In the genomic region with DNA sequence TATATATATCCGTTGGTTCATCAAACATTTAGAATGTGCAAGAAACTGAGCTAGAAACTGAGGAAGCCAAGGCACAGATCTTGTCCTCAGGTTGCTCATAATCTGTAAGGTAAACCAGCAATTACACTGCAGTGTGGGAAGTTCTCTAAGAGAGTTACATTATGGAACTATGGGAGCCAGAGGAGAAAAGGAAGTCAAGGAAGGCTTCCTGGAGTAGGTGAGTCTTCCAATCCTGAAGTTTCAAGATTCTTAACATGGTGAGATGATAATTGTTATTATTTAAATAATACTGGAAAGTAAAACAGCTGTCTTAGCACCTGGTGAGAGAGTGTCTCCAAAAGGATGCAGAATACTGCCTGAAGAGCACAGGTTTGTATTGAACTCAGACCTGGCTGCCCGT, we compare ENCODE assay signal across 41 cellular contexts. TPM values are rescaled to one million over a fixed set of nuclear protein-coding genes. Genes with fewer than 3 reads are reported as not detected.
"Had no signal": no experiment of that assay in that cellular context is flagged by ENCODE, and none has a peak within 500 bp of the region (broad histone marks: within the 10 kb centered on the region; RNA-seq: fewer than 3 reads in every experiment).

No MANE protein-coding gene starts in this region.

- H3K36me3 ChIP-seq: adrenal gland, ascending aorta, brain microvascular endothelial cell, breast epithelium, cardiac muscle cell had no signal

- H3K9me3 ChIP-seq: adrenal gland, ascending aorta, body of pancreas, breast epithelium had no signal

- H3K27ac Mint-ChIP-seq: activated naive CD4-positive, alpha-beta T cell treated with anti-CD3 and anti-CD28 coated beads for 36 hours; activated naive CD4-positive, alpha-beta T cell treated with anti-CD3 and anti-CD28 coated beads, Interleukin-2, amount 10 ng/mL, durations not matched to agents 7 days and 5 days; activated naive CD4-positive, alpha-beta T cell treated with anti-CD3 and anti-CD28 coated beads, Interleukin-2, amount 50 U/mL, for 24 hours; activated naive CD4-positive, alpha-beta T cell treated with anti-CD3 and anti-CD28 coated beads, Interleukin-2, amount 50 U/mL, for 72 hours; activated naive CD8-positive, alpha-beta T cell; activated naive CD8-positive, alpha-beta T cell treated with anti-CD3 and anti-CD28 coated beads for 36 hours; activated naive CD8-positive, alpha-beta T cell treated with anti-CD3 and anti-CD28 coated beads, Interleukin-2, amount 10 ng/mL, durations not matched to agents 7 days and 5 days; activated naive CD8-positive, alpha-beta T cell treated with anti-CD3 and anti-CD28 coated beads, Interleukin-2, amount 50 U/mL, for 24 hours; activated T-cell treated with anti-CD3 and anti-CD28 coated beads, Interleukin-2, amount 50 U/mL, for 24 hours; activated T-cell treated with anti-CD3 and anti-CD28 coated beads, Interleukin-2, amount 50 U/mL, for 72 hours; activated T-helper 1 cell treated with anti-CD3 and anti-CD28 coated beads, Interleukin-12 subunit alpha, Interleukin-12 subunit beta, Interleukin-2, Interleukin-4 antibody, amounts not matched to agents 30 ng/mL and 10 ng/mL and 1 ng/mL, durations not matched to agents 14 hours and 24 hours and 36 hours; activated T-helper 17 cell treated with anti-CD3 and anti-CD28 coated beads, Interleukin-2, amount 50 U/mL, for 72 hours; activated T-helper 2 cell treated with anti-CD3 and anti-CD28 coated beads, Interferon-gamma antibody, Interleukin-2, Interleukin-4, amounts not matched to agents 10 μg/mL and 5 μg/mL and 100 μg/mL, durations not matched to agents 14 hours and 24 hours and 36 hours; brain had no signal

- H3K4me1 Mint-ChIP-seq: activated naive CD4-positive, alpha-beta T cell treated with anti-CD3 and anti-CD28 coated beads, Interleukin-2, amount 50 U/mL, for 24 hours; brain had no signal

- FAIRE-seq: astrocyte, bronchial epithelial cell had no signal

- H3K27ac ChIP-seq: adrenal gland, ascending aorta, body of pancreas, brain microvascular endothelial cell, breast epithelium, cardiac muscle cell had no signal

- DNase-seq: activated effector memory CD4-positive, alpha-beta T cell treated with anti-CD3 and anti-CD28 coated beads, Interleukin-2, amount 50 U/mL, for 16 hours; activated effector memory CD4-positive, alpha-beta T cell treated with Interleukin-2 at 50 U/mL for 16 hours; activated gamma-delta T cell; activated gamma-delta T cell treated with Interleukin-2 at 50 U/mL for 16 hours; activated naive CD4-positive, alpha-beta T cell; activated naive CD4-positive, alpha-beta T cell treated with anti-CD3 and anti-CD28 coated beads for 36 hours; activated naive CD4-positive, alpha-beta T cell treated with anti-CD3 and anti-CD28 coated beads, Interleukin-2, amount 10 ng/mL, durations not matched to agents 7 days and 5 days; activated naive CD4-positive, alpha-beta T cell treated with anti-CD3 and anti-CD28 coated beads, Interleukin-2, amount 50 U/mL, for 16 hours; activated naive CD4-positive, alpha-beta T cell treated with Interleukin-2 at 50 U/mL for 16 hours; activated naive CD8-positive, alpha-beta T cell treated with anti-CD3 and anti-CD28 coated beads for 36 hours; activated naive CD8-positive, alpha-beta T cell treated with anti-CD3 and anti-CD28 coated beads, Interleukin-2, amount 10 ng/mL, durations not matched to agents 7 days and 5 days; activated naive CD8-positive, alpha-beta T cell treated with anti-CD3 and anti-CD28 coated beads, Interleukin-2, amount 50 U/mL, for 24 hours; activated T-cell treated with anti-CD3 and anti-CD28 coated beads, Interleukin-2, amount 50 U/mL, for 1 hour; activated T-cell treated with anti-CD3 and anti-CD28 coated beads, Interleukin-2, amount 50 U/mL, for 24 hours; activated T-cell treated with anti-CD3 and anti-CD28 coated beads, Interleukin-2, amount 50 U/mL, for 4 hours; activated T-cell treated with anti-CD3 and anti-CD28 coated beads, Interleukin-2, amount 50 U/mL, for 48 hours; activated T-cell treated with anti-CD3 and anti-CD28 coated beads, Interleukin-2, amount 50 U/mL, for 72 hours; adrenal gland; amniotic stem cell; amygdala; anterior cingulate cortex; aorta; body of pancreas; brain microvascular endothelial cell; caudate nucleus; central memory CD4-positive, alpha-beta T cell; cerebellar nuclear complex had no signal

- H3K9me3 Mint-ChIP-seq: activated naive CD4-positive, alpha-beta T cell treated with anti-CD3 and anti-CD28 coated beads for 36 hours; activated naive CD4-positive, alpha-beta T cell treated with anti-CD3 and anti-CD28 coated beads, Interleukin-2, amount 10 ng/mL, durations not matched to agents 7 days and 5 days; activated naive CD4-positive, alpha-beta T cell treated with anti-CD3 and anti-CD28 coated beads, Interleukin-2, amount 50 U/mL, for 24 hours; activated naive CD4-positive, alpha-beta T cell treated with anti-CD3 and anti-CD28 coated beads, Interleukin-2, amount 50 U/mL, for 72 hours; activated naive CD8-positive, alpha-beta T cell treated with anti-CD3 and anti-CD28 coated beads for 36 hours; activated naive CD8-positive, alpha-beta T cell treated with anti-CD3 and anti-CD28 coated beads, Interleukin-2, amount 10 ng/mL, durations not matched to agents 7 days and 5 days; activated naive CD8-positive, alpha-beta T cell treated with anti-CD3 and anti-CD28 coated beads, Interleukin-2, amount 50 U/mL, for 24 hours; activated T-cell treated with anti-CD3 and anti-CD28 coated beads, Interleukin-2, amount 50 U/mL, for 24 hours; activated T-cell treated with anti-CD3 and anti-CD28 coated beads, Interleukin-2, amount 50 U/mL, for 4 hours; activated T-cell treated with anti-CD3 and anti-CD28 coated beads, Interleukin-2, amount 50 U/mL, for 72 hours; activated T-helper 1 cell treated with anti-CD3 and anti-CD28 coated beads, Interleukin-12 subunit alpha, Interleukin-12 subunit beta, Interleukin-2, Interleukin-4 antibody, amounts not matched to agents 30 ng/mL and 10 ng/mL and 1 ng/mL, durations not matched to agents 14 hours and 24 hours and 36 hours; activated T-helper 17 cell treated with anti-CD3 and anti-CD28 coated beads, Interleukin-2, amount 50 U/mL, for 72 hours; activated T-helper 2 cell treated with anti-CD3 and anti-CD28 coated beads, Interferon-gamma antibody, Interleukin-2, Interleukin-4, amounts not matched to agents 10 μg/mL and 5 μg/mL and 100 μg/mL, durations not matched to agents 14 hours and 24 hours and 36 hours; brain; central memory CD8-positive, alpha-beta T cell had no signal

- H3K27me3 ChIP-seq: adrenal gland, ascending aorta, body of pancreas, brain microvascular endothelial cell, breast epithelium, cardiac muscle cell had no signal

- H3K4me3 ChIP-seq: adrenal gland, ascending aorta, body of pancreas, breast epithelium, cardiac muscle cell had no signal

- ATAC-seq: activated naive CD4-positive, alpha-beta T cell treated with anti-CD3 and anti-CD28 coated beads, Interleukin-2, amount 50 U/mL, for 72 hours; activated naive CD8-positive, alpha-beta T cell treated with anti-CD3 and anti-CD28 coated beads, Interleukin-2, amount 50 U/mL, for 24 hours; activated T-cell treated with anti-CD3 and anti-CD28 coated beads, Interleukin-2, amount 50 U/mL, for 4 hours; activated T-cell treated with anti-CD3 and anti-CD28 coated beads, Interleukin-2, amount 50 U/mL, for 72 hours; activated T-helper 17 cell treated with anti-CD3 and anti-CD28 coated beads, Interleukin-2, amount 50 U/mL, for 72 hours; body of pancreas had no signal

- H3K36me3 Mint-ChIP-seq: activated naive CD4-positive, alpha-beta T cell treated with anti-CD3 and anti-CD28 coated beads, Interleukin-2, amount 10 ng/mL, durations not matched to agents 7 days and 5 days; activated naive CD4-positive, alpha-beta T cell treated with anti-CD3 and anti-CD28 coated beads, Interleukin-2, amount 50 U/mL, for 24 hours; activated naive CD4-positive, alpha-beta T cell treated with anti-CD3 and anti-CD28 coated beads, Interleukin-2, amount 50 U/mL, for 72 hours; activated naive CD8-positive, alpha-beta T cell; activated naive CD8-positive, alpha-beta T cell treated with anti-CD3 and anti-CD28 coated beads for 36 hours; activated naive CD8-positive, alpha-beta T cell treated with anti-CD3 and anti-CD28 coated beads, Interleukin-2, amount 10 ng/mL, durations not matched to agents 7 days and 5 days; brain had no signal

- H3K4me1 ChIP-seq: ascending aorta, body of pancreas, breast epithelium had no signal

- H3K4me3 Mint-ChIP-seq: activated naive CD4-positive, alpha-beta T cell treated with anti-CD3 and anti-CD28 coated beads for 36 hours; activated naive CD4-positive, alpha-beta T cell treated with anti-CD3 and anti-CD28 coated beads, Interleukin-2, amount 10 ng/mL, durations not matched to agents 7 days and 5 days; activated naive CD4-positive, alpha-beta T cell treated with anti-CD3 and anti-CD28 coated beads, Interleukin-2, amount 50 U/mL, for 24 hours; activated naive CD8-positive, alpha-beta T cell; activated naive CD8-positive, alpha-beta T cell treated with anti-CD3 and anti-CD28 coated beads for 36 hours; activated naive CD8-positive, alpha-beta T cell treated with anti-CD3 and anti-CD28 coated beads, Interleukin-2, amount 10 ng/mL, durations not matched to agents 7 days and 5 days; activated naive CD8-positive, alpha-beta T cell treated with anti-CD3 and anti-CD28 coated beads, Interleukin-2, amount 50 U/mL, for 24 hours; activated T-cell treated with anti-CD3 and anti-CD28 coated beads, Interleukin-2, amount 50 U/mL, for 24 hours; activated T-cell treated with anti-CD3 and anti-CD28 coated beads, Interleukin-2, amount 50 U/mL, for 4 hours; activated T-cell treated with anti-CD3 and anti-CD28 coated beads, Interleukin-2, amount 50 U/mL, for 72 hours; activated T-helper 1 cell treated with anti-CD3 and anti-CD28 coated beads, Interleukin-12 subunit alpha, Interleukin-12 subunit beta, Interleukin-2, Interleukin-4 antibody, amounts not matched to agents 30 ng/mL and 10 ng/mL and 1 ng/mL, durations not matched to agents 14 hours and 24 hours and 36 hours; activated T-helper 17 cell treated with anti-CD3 and anti-CD28 coated beads, Interleukin-2, amount 50 U/mL, for 72 hours; brain; central memory CD8-positive, alpha-beta T cell had no signal

RNA-seq across cellular contexts. Expression of gene PDE6A, which starts 44.2 kb away (rescaled TPM):
- total RNA-seq: activated naive CD4-positive, alpha-beta T cell treated with anti-CD3 and anti-CD28 coated beads for 36 hours; activated naive CD4-positive, alpha-beta T cell treated with anti-CD3 and anti-CD28 coated beads, Interleukin-2, amount 50 U/mL, for 72 hours; activated naive CD8-positive, alpha-beta T cell treated with anti-CD3 and anti-CD28 coated beads for 36 hours; activated naive CD8-positive, alpha-beta T cell treated with anti-CD3 and anti-CD28 coated beads, Interleukin-2, amount 10 ng/mL, durations not matched to agents 7 days and 5 days; activated T-cell treated with anti-CD3 and anti-CD28 coated beads, Interleukin-2, amount 50 U/mL, for 4 hours; activated T-helper 1 cell treated with anti-CD3 and anti-CD28 coated beads, Interleukin-12 subunit alpha, Interleukin-12 subunit beta, Interleukin-2, Interleukin-4 antibody, amounts not matched to agents 30 ng/mL and 10 ng/mL and 1 ng/mL, durations not matched to agents 14 hours and 24 hours and 36 hours; activated T-helper 17 cell treated with anti-CD3 and anti-CD28 coated beads, Interleukin-2, amount 50 U/mL, for 72 hours; activated T-helper 2 cell treated with anti-CD3 and anti-CD28 coated beads, Interferon-gamma antibody, Interleukin-2, Interleukin-4, amounts not matched to agents 10 μg/mL and 5 μg/mL and 100 μg/mL, durations not matched to agents 14 hours and 24 hours and 36 hours; aorta; ascending aorta; body of pancreas; bronchial epithelial cell; cardiac muscle cell; cerebellum had no signal
- polyA plus RNA-seq: cardiac muscle cell had no signal
